Comparison of ENCODE assay signal across 18 cellular contexts in the genomic region with DNA sequence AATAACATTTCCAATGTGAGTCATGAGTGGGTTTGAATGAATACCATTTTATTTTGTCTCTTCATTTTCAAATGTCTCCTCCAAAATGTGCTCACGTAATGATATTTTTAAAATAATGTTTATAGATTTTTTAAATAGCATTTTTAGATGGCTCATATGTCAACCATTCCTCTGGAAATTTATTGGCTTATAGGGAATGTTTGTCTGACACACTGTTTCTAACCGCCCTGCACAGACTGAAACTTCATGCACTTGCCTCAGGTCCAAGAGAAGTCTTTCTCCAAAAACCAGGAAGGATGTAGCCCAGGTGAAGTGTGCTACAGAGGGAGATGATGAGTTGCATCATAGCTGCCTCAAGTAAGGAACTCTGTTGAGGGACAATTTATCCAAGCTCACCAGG.
"Had no signal": no experiment of that assay in that cellular context is flagged by ENCODE, and none has a peak within 500 bp of the region (broad histone marks: within the 10 kb centered on the region; RNA-seq: fewer than 3 reads in every experiment).

No MANE protein-coding gene starts in this region.

- H3K4me2 ChIP-seq: SK-N-SH had no signal

- H3K9me3 ChIP-seq: SK-N-SH had no signal

- DNase-seq: Karpas-422, KG1, MM.1S, NCI-H1092 treated with DMSO at 0.1 percent for 48 hours, NCI-H1436, NCI-H187, NCI-H2029, NCI-H2081 treated with DMSO at 0.1 percent for 48 hours, NCI-H2171, NCI-H226, NCI-H446, NCI-H510A, NCI-H524 treated with DMSO at 0.1 percent for 48 hours, NCI-H69, NCI-H774, RPMI8226, SHP77, SK-N-SH had no signal

- H3K9ac ChIP-seq: SK-N-SH had no signal
